ENCODE assay signal across 1 cellular context in genomic region chr1:63321788-63322247, GRCh38.
TF ChIP-seq lines count a peak whose summit lies in the region.

No MANE protein-coding gene starts in this region.

TF ChIP-seq in GM23338, 12 proteins besides CTCF, POLR2A, EP300 and RAD21 (continued from another document):
- TF ChIP-seq REST (IDR thresholded peaks at IDR 0.05; ENCODE audit: unreplicated experiment): no peak
- TF ChIP-seq POLR2AphosphoS5 (IDR thresholded peaks at IDR 0.05; ENCODE audit: low read depth): no peak
- TF ChIP-seq, protein P1, sequence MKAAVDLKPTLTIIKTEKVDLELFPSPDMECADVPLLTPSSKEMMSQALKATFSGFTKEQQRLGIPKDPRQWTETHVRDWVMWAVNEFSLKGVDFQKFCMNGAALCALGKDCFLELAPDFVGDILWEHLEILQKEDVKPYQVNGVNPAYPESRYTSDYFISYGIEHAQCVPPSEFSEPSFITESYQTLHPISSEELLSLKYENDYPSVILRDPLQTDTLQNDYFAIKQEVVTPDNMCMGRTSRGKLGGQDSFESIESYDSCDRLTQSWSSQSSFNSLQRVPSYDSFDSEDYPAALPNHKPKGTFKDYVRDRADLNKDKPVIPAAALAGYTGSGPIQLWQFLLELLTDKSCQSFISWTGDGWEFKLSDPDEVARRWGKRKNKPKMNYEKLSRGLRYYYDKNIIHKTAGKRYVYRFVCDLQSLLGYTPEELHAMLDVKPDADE (IDR thresholded peaks at IDR 0.05): no peak
- no peak for TF ChIP-seq ZNF114 (CRISPR knock-in tag; IDR thresholded peaks at IDR 0.05)
- TF ChIP-seq ZNF462 (CRISPR knock-in tag; IDR thresholded peaks at IDR 0.05): no peak
- no peak for TF ChIP-seq ZNF331 (CRISPR knock-in tag; IDR thresholded peaks at IDR 0.05; ENCODE audit: low read depth)
- no peak for TF ChIP-seq JUNB (IDR thresholded peaks at IDR 0.05; ENCODE audit: unreplicated experiment)
